Comparison of ENCODE assay signal across 16 cellular contexts in the genomic region with DNA sequence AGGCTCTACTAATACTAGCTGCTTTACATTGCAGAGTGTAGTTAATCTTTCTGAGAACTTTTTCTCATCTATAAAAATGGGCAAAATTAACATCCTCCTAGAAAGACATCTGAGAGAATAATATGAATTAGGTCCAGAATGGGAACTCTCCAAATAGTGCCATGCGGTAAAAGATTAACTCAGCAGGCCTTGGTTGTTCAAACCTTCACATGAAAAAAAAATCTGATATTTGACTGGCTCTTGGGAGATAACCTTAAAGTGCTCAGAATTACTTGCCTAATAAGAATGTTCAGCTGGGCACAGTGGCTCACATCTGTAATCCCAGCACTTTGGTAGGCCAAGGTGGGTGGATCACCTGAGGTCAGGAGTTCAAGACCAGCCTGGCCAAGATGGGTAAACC. TPM values are rescaled to one million over a fixed set of nuclear protein-coding genes. Genes with fewer than 3 reads are reported as not detected.
DNase-seq lines count a peak whose midpoint lies in the region; ATAC-seq and TF ChIP-seq lines count a peak whose summit lies in the region.
"Had no signal": no experiment of that assay in that cellular context is flagged by ENCODE, and none has a peak within 500 bp of the region (broad histone marks: within the 10 kb centered on the region; RNA-seq: fewer than 3 reads in every experiment).

No MANE protein-coding gene starts in this region.

- H3K4me1 ChIP-seq in body of pancreas: peaks cover 21% of the 10 kb centered on the region
- no peaks in the 10 kb centered on the region for H3K4me1 ChIP-seq in parathyroid adenoma
- H3K4me1 ChIP-seq: BE2C, Caco-2 had no signal

- no peaks in the 10 kb centered on the region for H3K36me3 ChIP-seq in body of pancreas (replicated peaks in 1 of 2; ENCODE audit: insufficient read depth in 1 of 2, low read depth in 2 of 2)
- H3K36me3 ChIP-seq in parathyroid adenoma (ENCODE audit: control insufficient read depth, insufficient read depth, low read length): no peaks in the 10 kb centered on the region
- H3K36me3 ChIP-seq: BE2C, BLaER1 had no signal

- no peak for TF ChIP-seq CTCF in body of pancreas (IDR thresholded peaks at IDR 0.05)
- TF ChIP-seq CTCF in parathyroid adenoma (IDR thresholded peaks at IDR 0.05): no peak

- H3K9me3 Mint-ChIP-seq in activated naive CD4-positive, alpha-beta T cell treated with anti-CD3 and anti-CD28 coated beads, Interleukin-2, amount 50 U/mL, for 72 hours: no peaks in the 10 kb centered on the region
- H3K9me3 Mint-ChIP-seq: CD4-positive, alpha-beta T cell; CD8-positive, alpha-beta T cell had no signal

- no peak for TF ChIP-seq POLR2A in body of pancreas (IDR thresholded peaks at IDR 0.05)

- H3K27ac ChIP-seq in body of pancreas (peak overlapping the region in 2 of 4 donors; percentile 18 to 51), parathyroid adenoma (no peak overlapping the region)
- H3K27ac ChIP-seq: BLaER1, C4-2B had no signal

- H3K4me3 ChIP-seq in body of pancreas (no peak overlapping the region), parathyroid adenoma (ENCODE audit: low read depth, low read length) (no peak overlapping the region)
- H3K4me3 ChIP-seq: BLaER1 had no signal

- DNase-seq in body of pancreas (no peak), left lobe of liver (ENCODE audit: low spot score) (no peak)
- no peak for DNase-seq in activated naive CD4-positive, alpha-beta T cell treated with anti-CD3 and anti-CD28 coated beads, Interleukin-2, amount 50 U/mL, for 72 hours (ENCODE audit: low spot score in 2 of 2)
- DNase-seq: 8988T; ACHN; BE2C; Caco-2; Calu3; CD4-positive, alpha-beta T cell; CD8-positive, alpha-beta T cell; DMS79 treated with DMSO at 0.1 percent for 48 hours; GF-D8 had no signal

- no peak overlapping the region for H3K9ac ChIP-seq in parathyroid adenoma
- H3K9ac ChIP-seq: BLaER1 had no signal

- H3K9me3 ChIP-seq in body of pancreas: no peaks in the 10 kb centered on the region
- H3K9me3 ChIP-seq in parathyroid adenoma (ENCODE audit: control insufficient read depth, low read length): no peaks in the 10 kb centered on the region
- H3K9me3 ChIP-seq: BE2C, BLaER1, Caco-2 had no signal

- no peak overlapping the region for H3K4me2 ChIP-seq in parathyroid adenoma (ENCODE audit: low read length)
- H3K4me2 ChIP-seq: BLaER1 had no signal

- H3K79me2 ChIP-seq in parathyroid adenoma: no peaks in the 10 kb centered on the region

- no peak overlapping the region for H3K27ac Mint-ChIP-seq in activated naive CD4-positive, alpha-beta T cell treated with anti-CD3 and anti-CD28 coated beads, Interleukin-2, amount 50 U/mL, for 72 hours
- H3K27ac Mint-ChIP-seq: CD4-positive, alpha-beta T cell; CD8-positive, alpha-beta T cell had no signal

- peaks cover 0 to under 1% of the 10 kb centered on the region in 2 donors for H3K36me3 Mint-ChIP-seq in activated naive CD4-positive, alpha-beta T cell treated with anti-CD3 and anti-CD28 coated beads, Interleukin-2, amount 50 U/mL, for 72 hours

- ATAC-seq in body of pancreas (peak; percentile 21), left lobe of liver (peak; percentile 51), HG02938 (IDR thresholded peaks at IDR 0.05; ENCODE audit: unreplicated experiment) (no peak)
- ATAC-seq in activated naive CD4-positive, alpha-beta T cell treated with anti-CD3 and anti-CD28 coated beads, Interleukin-2, amount 50 U/mL, for 72 hours: no peak
- ATAC-seq: CD8-positive, alpha-beta T cell had no signal

- intact Hi-C loops in body of pancreas (cut with DNase I): no loop called here

- peak overlapping the region; percentile 56 for H2AFZ ChIP-seq in parathyroid adenoma

- 16 to 19% methylated on average over 1 of the region's 1 CpG for WGBS in body of pancreas, 2 donors

- no peaks in the 10 kb centered on the region for H3K27me3 ChIP-seq in body of pancreas
- H3K27me3 ChIP-seq in parathyroid adenoma (ENCODE audit: control insufficient read depth, insufficient read depth, low read length): no peaks in the 10 kb centered on the region
- H3K27me3 ChIP-seq: BE2C, BLaER1 had no signal

RNA-seq across cellular contexts. Expression of a gene that starts 5.5 kb away (rescaled TPM):
- 100 to 1,000 TPM in 1 of 2 donors, 10 to 100 TPM in 1; 80.7 to 109 TPM for total RNA-seq in body of pancreas
- total RNA-seq in left lobe of liver: 35.1 TPM
- total RNA-seq in activated naive CD4-positive, alpha-beta T cell treated with anti-CD3 and anti-CD28 coated beads, Interleukin-2, amount 50 U/mL, for 72 hours: 100 to 1,000 TPM in 1 of 2 donors, 10 to 100 TPM in 1; 88.9 to 177 TPM

RNA-seq across cellular contexts. Expression of a gene that starts 11.7 kb away (rescaled TPM):
- 10 to 100 TPM; 44.6 to 63.3 TPM for total RNA-seq in body of pancreas
- 33.6 TPM for total RNA-seq in left lobe of liver
- 100 to 1,000 TPM in 1 of 2 donors, 10 to 100 TPM in 1; 79.7 to 123 TPM for total RNA-seq in activated naive CD4-positive, alpha-beta T cell treated with anti-CD3 and anti-CD28 coated beads, Interleukin-2, amount 50 U/mL, for 72 hours

RNA-seq across cellular contexts. Expression of a gene that starts 26.7 kb away (rescaled TPM):
- total RNA-seq in body of pancreas: 1 to 10 TPM in 1 of 2 donors, under 1 TPM in 1; 0.78 to 1.3 TPM
- 0.25 TPM for total RNA-seq in left lobe of liver
- total RNA-seq in activated naive CD4-positive, alpha-beta T cell treated with anti-CD3 and anti-CD28 coated beads, Interleukin-2, amount 50 U/mL, for 72 hours: 1 to 10 TPM in 1 of 2 donors, under 1 TPM in 1; 0.82 to 2.2 TPM
- total RNA-seq: Caco-2 had no signal

Comparison
In these comparisons a context has a peak if more than half of its experiments do, and no peak if none do; other contexts are left out.
1. ATAC-seq: peak in body of pancreas (single experiment) and left lobe of liver (single experiment); none in activated naive CD4-positive, alpha-beta T cell treated with anti-CD3 and anti-CD28 coated beads, Interleukin-2, amount 50 U/mL, for 72 hours (0 of 2) and HG02938 (single experiment).